ENCODE assay signal across 1 cellular context in the genomic region with DNA sequence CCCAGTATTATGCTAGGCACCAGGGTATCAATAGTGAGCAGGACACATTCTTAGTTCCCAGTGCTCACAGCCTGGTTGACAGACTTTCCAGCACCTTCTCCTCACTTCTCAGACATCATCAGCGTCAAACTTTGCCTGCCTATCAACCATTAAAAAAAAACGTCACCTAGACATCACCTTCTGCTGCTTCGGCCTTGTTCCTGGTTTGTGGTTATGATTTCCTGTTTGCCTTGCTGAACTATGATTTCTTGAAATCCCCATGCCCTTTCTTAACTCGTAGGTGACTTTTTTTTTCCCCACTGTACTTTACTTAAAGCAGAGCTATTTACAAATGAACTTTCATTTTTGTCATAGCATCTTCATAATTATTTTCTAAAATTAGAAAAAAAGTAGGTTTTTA.
TF ChIP-seq lines count a peak whose summit lies in the region.

No MANE protein-coding gene starts in this region.

TF ChIP-seq in SK-N-SH, 30 proteins besides CTCF, POLR2A, EP300 and RAD21 (continued from another document):
- TF ChIP-seq, protein P1, sequence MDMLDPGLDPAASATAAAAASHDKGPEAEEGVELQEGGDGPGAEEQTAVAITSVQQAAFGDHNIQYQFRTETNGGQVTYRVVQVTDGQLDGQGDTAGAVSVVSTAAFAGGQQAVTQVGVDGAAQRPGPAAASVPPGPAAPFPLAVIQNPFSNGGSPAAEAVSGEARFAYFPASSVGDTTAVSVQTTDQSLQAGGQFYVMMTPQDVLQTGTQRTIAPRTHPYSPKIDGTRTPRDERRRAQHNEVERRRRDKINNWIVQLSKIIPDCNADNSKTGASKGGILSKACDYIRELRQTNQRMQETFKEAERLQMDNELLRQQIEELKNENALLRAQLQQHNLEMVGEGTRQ (IDR thresholded peaks at IDR 0.05; ENCODE audit: borderline replicate concordance, low read depth, low read length), result no peak
- TF ChIP-seq PBX3 (IDR thresholded peaks at IDR 0.05) (no peak), SMC3 (IDR thresholded peaks at IDR 0.05; ENCODE audit: low read depth, low read length) (no peak), MAX (IDR thresholded peaks at IDR 0.05; ENCODE audit: low read depth) (no peak), RXRA (IDR thresholded peaks at IDR 0.05; ENCODE audit: borderline replicate concordance, low read depth) (no peak), CHD2 (IDR thresholded peaks at IDR 0.05; ENCODE audit: low read length, partially characterized antibody) (no peak), RCOR1 (IDR thresholded peaks at IDR 0.05; ENCODE audit: low read length) (no peak), FOXJ3 (CRISPR knock-in tag; IDR thresholded peaks at IDR 0.05) (no peak), SIN3A (IDR thresholded peaks at IDR 0.05; ENCODE audit: borderline replicate concordance, low read depth, low read length) (no peak), FOXM1 (IDR thresholded peaks at IDR 0.05; ENCODE audit: low read depth) (no peak), MXI1 (IDR thresholded peaks at IDR 0.05; ENCODE audit: low read depth, low read length) (no peak), FOSL2 (IDR thresholded peaks at IDR 0.05; ENCODE audit: borderline replicate concordance, low read depth) (no peak), RFX5 (IDR thresholded peaks at IDR 0.05; ENCODE audit: low read length) (no peak), YY1 (IDR thresholded peaks at IDR 0.05; ENCODE audit: low read depth) (no peak), JUND (IDR thresholded peaks at IDR 0.05) (no peak), TEAD4 (IDR thresholded peaks at IDR 0.05; ENCODE audit: borderline replicate concordance, insufficient read depth) (no peak)
- TF ChIP-seq, protein P2, sequence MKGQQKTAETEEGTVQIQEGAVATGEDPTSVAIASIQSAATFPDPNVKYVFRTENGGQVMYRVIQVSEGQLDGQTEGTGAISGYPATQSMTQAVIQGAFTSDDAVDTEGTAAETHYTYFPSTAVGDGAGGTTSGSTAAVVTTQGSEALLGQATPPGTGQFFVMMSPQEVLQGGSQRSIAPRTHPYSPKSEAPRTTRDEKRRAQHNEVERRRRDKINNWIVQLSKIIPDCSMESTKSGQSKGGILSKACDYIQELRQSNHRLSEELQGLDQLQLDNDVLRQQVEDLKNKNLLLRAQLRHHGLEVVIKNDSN (IDR thresholded peaks at IDR 0.05; ENCODE audit: borderline replicate concordance, low read depth), result no peak
